ENCODE assay signal across 8 cellular contexts in genomic region chr21:40386301-40386911, GRCh38.
DNase-seq lines count a peak whose midpoint lies in the region; ATAC-seq and TF ChIP-seq lines count a peak whose summit lies in the region.

No MANE protein-coding gene starts in this region.

- H3K36me3 Mint-ChIP-seq in GM23338 (ENCODE audit: low read depth): peaks cover 8% of the 10 kb centered on the region; the same call in 2 of the 3 replicates
- no peaks in the 10 kb centered on the region for H3K36me3 Mint-ChIP-seq in nephron progenitor cell (ENCODE audit: low read depth)

- H3K27ac Mint-ChIP-seq in GM23338 (no peak overlapping the region), nephron progenitor cell (no peak overlapping the region)

- no peaks in the 10 kb centered on the region for H3K9me2 ChIP-seq in GM23338 (ENCODE audit: insufficient read depth)

- H3K79me2 ChIP-seq in GM23338 (replicated peaks; ENCODE audit: insufficient read depth): no peaks in the 10 kb centered on the region

- no peaks in the 10 kb centered on the region for H3F3A ChIP-seq in GM23338 (replicated peaks; ENCODE audit: low read depth)

- H3K4me3 Mint-ChIP-seq in GM23338 (no peak overlapping the region), nephron progenitor cell (no peak overlapping the region)

- no peaks in the 10 kb centered on the region for H3K27me3 Mint-ChIP-seq in GM23338 (ENCODE audit: insufficient read depth, low read depth, poor library complexity)
- H3K27me3 Mint-ChIP-seq in nephron progenitor cell (ENCODE audit: low read depth, poor library complexity): peaks cover 8% of the 10 kb centered on the region

- ATAC-seq in GM23338 (peak; percentile 86), GM21619 (IDR thresholded peaks at IDR 0.05; ENCODE audit: unreplicated experiment) (no peak), HG03175 (IDR thresholded peaks at IDR 0.05; ENCODE audit: unreplicated experiment) (no peak)

- H3K4me3 ChIP-seq in GM23338: no peak overlapping the region
- H3K4me3 ChIP-seq in endocrine pancreas (ENCODE audit: control insufficient read depth, insufficient read depth, low read length): peak overlapping the region; percentile 69

- no peak overlapping the region for H3K4me2 ChIP-seq in GM23338

- H3K27me3 ChIP-seq in GM23338 (ENCODE audit: insufficient read depth): no peaks in the 10 kb centered on the region
- H3K27me3 ChIP-seq in endocrine pancreas (ENCODE audit: control insufficient read depth, insufficient read depth, low read length): no peaks in the 10 kb centered on the region

- H3K36me3 ChIP-seq in GM23338 (ENCODE audit: insufficient read depth): no peaks in the 10 kb centered on the region
- H3K36me3 ChIP-seq in endocrine pancreas (ENCODE audit: control insufficient read depth, insufficient read depth, low read length): no peaks in the 10 kb centered on the region

- H4K20me1 ChIP-seq in GM23338 (replicated peaks; ENCODE audit: insufficient read depth): no peaks in the 10 kb centered on the region

- peaks cover 76% of the 10 kb centered on the region for H3K9me3 Mint-ChIP-seq in GM23338
- H3K9me3 Mint-ChIP-seq in nephron progenitor cell: no peaks in the 10 kb centered on the region

- no peaks in the 10 kb centered on the region for H3K9me3 ChIP-seq in endocrine pancreas (ENCODE audit: control insufficient read depth, low read length)

- no peak overlapping the region for H2AFZ ChIP-seq in GM23338

- DNase-seq in AG20443 (ENCODE audit: low spot score) (peak; percentile 7), GM23338 (ENCODE audit: low spot score) (peak; percentile 69), RPMI8226 (peak; percentile 77), nephron progenitor cell (peak; percentile 79), HuH-7.5 (ENCODE audit: low spot score) (no peak)

- no peaks in the 10 kb centered on the region for H3K4me1 ChIP-seq in GM23338 (ENCODE audit: insufficient read depth)
- peaks cover 7% of the 10 kb centered on the region for H3K4me1 ChIP-seq in endocrine pancreas (ENCODE audit: control insufficient read depth, insufficient read depth, low read length)

- H3K9ac ChIP-seq in endocrine pancreas (ENCODE audit: control insufficient read depth, insufficient read depth, low read length): no peak overlapping the region

- H3K4me1 Mint-ChIP-seq in GM23338: peaks cover 4% of the 10 kb centered on the region; the same call in 2 of the 3 replicates
- peaks cover 26% of the 10 kb centered on the region for H3K4me1 Mint-ChIP-seq in nephron progenitor cell

- no peak overlapping the region for H3K27ac ChIP-seq in GM23338 (ENCODE audit: low read depth)

- peak; percentile 68 to 70 for TF ChIP-seq CTCF in GM23338 (conservative IDR thresholded peaks at IDR 0.05; ENCODE audit: low read depth in 2 of 2)
- TF ChIP-seq CTCF in nephron progenitor cell (IDR thresholded peaks at IDR 0.05): peak; percentile 97

TF ChIP-seq in GM23338, 12 proteins besides CTCF, POLR2A, EP300 and RAD21 (continues in another document):
- TF ChIP-seq ZNF114 (CRISPR knock-in tag; IDR thresholded peaks at IDR 0.05) (no peak), EZH2 (IDR thresholded peaks at IDR 0.05; ENCODE audit: low read depth, unreplicated experiment) (no peak), ZNF331 (CRISPR knock-in tag; IDR thresholded peaks at IDR 0.05; ENCODE audit: low read depth) (no peak), EZH2phosphoT487 (IDR thresholded peaks at IDR 0.05; ENCODE audit: unreplicated experiment) (no peak), STAT1 (IDR thresholded peaks at IDR 0.05; ENCODE audit: unreplicated experiment) (no peak), NANOG (IDR thresholded peaks at IDR 0.05; ENCODE audit: borderline replicate concordance) (no peak), JUNB (IDR thresholded peaks at IDR 0.05; ENCODE audit: unreplicated experiment) (no peak), POLR2AphosphoS5 (IDR thresholded peaks at IDR 0.05; ENCODE audit: low read depth) (no peak)
- TF ChIP-seq, protein P1, sequence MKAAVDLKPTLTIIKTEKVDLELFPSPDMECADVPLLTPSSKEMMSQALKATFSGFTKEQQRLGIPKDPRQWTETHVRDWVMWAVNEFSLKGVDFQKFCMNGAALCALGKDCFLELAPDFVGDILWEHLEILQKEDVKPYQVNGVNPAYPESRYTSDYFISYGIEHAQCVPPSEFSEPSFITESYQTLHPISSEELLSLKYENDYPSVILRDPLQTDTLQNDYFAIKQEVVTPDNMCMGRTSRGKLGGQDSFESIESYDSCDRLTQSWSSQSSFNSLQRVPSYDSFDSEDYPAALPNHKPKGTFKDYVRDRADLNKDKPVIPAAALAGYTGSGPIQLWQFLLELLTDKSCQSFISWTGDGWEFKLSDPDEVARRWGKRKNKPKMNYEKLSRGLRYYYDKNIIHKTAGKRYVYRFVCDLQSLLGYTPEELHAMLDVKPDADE (IDR thresholded peaks at IDR 0.05): no peak
- TF ChIP-seq, protein P2, sequence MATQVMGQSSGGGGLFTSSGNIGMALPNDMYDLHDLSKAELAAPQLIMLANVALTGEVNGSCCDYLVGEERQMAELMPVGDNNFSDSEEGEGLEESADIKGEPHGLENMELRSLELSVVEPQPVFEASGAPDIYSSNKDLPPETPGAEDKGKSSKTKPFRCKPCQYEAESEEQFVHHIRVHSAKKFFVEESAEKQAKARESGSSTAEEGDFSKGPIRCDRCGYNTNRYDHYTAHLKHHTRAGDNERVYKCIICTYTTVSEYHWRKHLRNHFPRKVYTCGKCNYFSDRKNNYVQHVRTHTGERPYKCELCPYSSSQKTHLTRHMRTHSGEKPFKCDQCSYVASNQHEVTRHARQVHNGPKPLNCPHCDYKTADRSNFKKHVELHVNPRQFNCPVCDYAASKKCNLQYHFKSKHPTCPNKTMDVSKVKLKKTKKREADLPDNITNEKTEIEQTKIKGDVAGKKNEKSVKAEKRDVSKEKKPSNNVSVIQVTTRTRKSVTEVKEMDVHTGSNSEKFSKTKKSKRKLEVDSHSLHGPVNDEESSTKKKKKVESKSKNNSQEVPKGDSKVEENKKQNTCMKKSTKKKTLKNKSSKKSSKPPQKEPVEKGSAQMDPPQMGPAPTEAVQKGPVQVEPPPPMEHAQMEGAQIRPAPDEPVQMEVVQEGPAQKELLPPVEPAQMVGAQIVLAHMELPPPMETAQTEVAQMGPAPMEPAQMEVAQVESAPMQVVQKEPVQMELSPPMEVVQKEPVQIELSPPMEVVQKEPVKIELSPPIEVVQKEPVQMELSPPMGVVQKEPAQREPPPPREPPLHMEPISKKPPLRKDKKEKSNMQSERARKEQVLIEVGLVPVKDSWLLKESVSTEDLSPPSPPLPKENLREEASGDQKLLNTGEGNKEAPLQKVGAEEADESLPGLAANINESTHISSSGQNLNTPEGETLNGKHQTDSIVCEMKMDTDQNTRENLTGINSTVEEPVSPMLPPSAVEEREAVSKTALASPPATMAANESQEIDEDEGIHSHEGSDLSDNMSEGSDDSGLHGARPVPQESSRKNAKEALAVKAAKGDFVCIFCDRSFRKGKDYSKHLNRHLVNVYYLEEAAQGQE (IDR thresholded peaks at IDR 0.05; ENCODE audit: unreplicated experiment): no peak
